27 cellular contexts compared by ENCODE assay signal in the genomic region with DNA sequence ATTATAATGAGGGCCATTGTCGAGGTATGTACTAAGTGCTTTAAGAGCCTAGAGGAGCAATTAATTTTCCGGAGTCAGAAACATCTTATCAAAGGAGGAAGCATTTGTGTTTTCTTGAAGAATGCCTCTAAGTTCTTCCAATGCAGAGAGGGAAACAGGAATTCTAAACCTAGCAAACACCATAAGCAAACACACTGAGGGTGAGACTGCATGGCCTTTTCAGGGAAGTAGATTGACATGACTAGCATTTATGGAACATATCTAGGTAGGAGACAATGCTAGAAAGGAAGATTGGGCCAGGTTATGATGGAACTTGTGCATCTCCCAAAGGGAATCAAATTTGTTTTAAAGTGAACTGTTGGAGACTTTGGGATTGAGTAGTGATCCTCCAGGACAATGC.
"Had no signal": no experiment of that assay in that cellular context is flagged by ENCODE, and none has a peak within 500 bp of the region (broad histone marks: within the 10 kb centered on the region; RNA-seq: fewer than 3 reads in every experiment).

No MANE protein-coding gene starts in this region.

- H3K9me3 ChIP-seq: left lung, lower lobe of right lung, pancreas, prostate gland, right lobe of liver, stomach, testis, thyroid gland, transverse colon, upper lobe of left lung, vagina had no signal

- H3K4me3 Mint-ChIP-seq: naive B cell; natural killer cell; neural crest cell; stimulated activated naive B cell treated with anti-CD40 and anti-IgM and Interleukin-4, amounts not matched to agents 10 μg/mL and 1 μg/mL and 100 μg/mL, for 72 hours had no signal

- H3K27me3 ChIP-seq: left lung, pancreas, right lobe of liver, stomach, testis, thyroid gland, transverse colon, upper lobe of left lung, vagina had no signal

- H3K27me3 Mint-ChIP-seq: stimulated activated naive B cell treated with anti-CD40 and anti-IgM and Interleukin-4, amounts not matched to agents 10 μg/mL and 1 μg/mL and 100 μg/mL, for 72 hours had no signal

- H3K27ac ChIP-seq: left lung, lower lobe of right lung, pancreas, prostate gland, right lobe of liver, testis, thyroid gland, transverse colon, upper lobe of left lung, vagina had no signal

- H3K36me3 Mint-ChIP-seq: naive B cell; stimulated activated naive B cell treated with anti-CD40 and anti-IgM and Interleukin-4, amounts not matched to agents 10 μg/mL and 1 μg/mL and 100 μg/mL, for 72 hours had no signal

- H3K4me1 ChIP-seq: pancreas, prostate gland, right lobe of liver, thyroid gland, transverse colon, upper lobe of left lung, vagina had no signal

- H3K4me3 ChIP-seq: left lung, lower lobe of right lung, pancreas, prostate gland, right lobe of liver, stomach, testis, thyroid gland, transverse colon, upper lobe of left lung, vagina had no signal

- ATAC-seq: left cardiac atrium; left lung; lower lobe of right lung; natural killer cell; right lobe of liver; stimulated activated naive B cell treated with anti-CD40 and anti-IgM and Interleukin-4, amounts not matched to agents 10 μg/mL and 1 μg/mL and 100 μg/mL, for 72 hours; stimulated activated naive CD8-positive, alpha-beta T cell treated with anti-CD3 and anti-CD28 coated beads, Interleukin-15, Interleukin-2, amounts not matched to agents 100 U/mL and 50 U/mL, for 24 hours had no signal

- H3K27ac Mint-ChIP-seq: naive B cell; natural killer cell; stimulated activated naive B cell treated with anti-CD40 and anti-IgM and Interleukin-4, amounts not matched to agents 10 μg/mL and 1 μg/mL and 100 μg/mL, for 72 hours had no signal

- H3K9me3 Mint-ChIP-seq: naive B cell; natural killer cell; neural crest cell; stimulated activated naive B cell treated with anti-CD40 and anti-IgM and Interleukin-4, amounts not matched to agents 10 μg/mL and 1 μg/mL and 100 μg/mL, for 72 hours had no signal

- DNase-seq: hippocampal formation; kidney glomerular epithelial cell; left cardiac atrium; left lung; lower lobe of right lung; mammary epithelial cell; mesenchymal stem cell; naive B cell; natural killer cell; nucleus accumbens; pancreas; posterior cingulate gyrus; right lobe of liver; stimulated activated CD4-positive, alpha-beta T cell treated with anti-CD3 and anti-CD28 coated beads, Interleukin-12 subunit alpha, Interleukin-12 subunit beta, amount 100 ng/mL, for 4 hours; stimulated activated CD4-positive, alpha-beta T cell treated with anti-CD3 and anti-CD28 coated beads, Interleukin-15, amount 100 ng/mL, for 24 hours; stimulated activated CD4-positive, alpha-beta T cell treated with anti-CD3 and anti-CD28 coated beads, Interleukin-2, amount 100 ng/mL, for 24 hours; stimulated activated CD4-positive, alpha-beta T cell treated with anti-CD3 and anti-CD28 coated beads, Interleukin-4, amount 100 ng/mL, for 1 hour; stimulated activated naive B cell treated with anti-CD40 and anti-IgM and Interleukin-4, amounts not matched to agents 10 μg/mL and 1 μg/mL and 100 μg/mL, for 72 hours; stimulated activated naive CD8-positive, alpha-beta T cell treated with anti-CD3 and anti-CD28 coated beads, Interleukin-15, Interleukin-2, amounts not matched to agents 100 U/mL and 50 U/mL, for 24 hours; stomach; testis; thyroid gland; transverse colon; upper lobe of left lung had no signal
